Comparison of ENCODE assay signal across 1 cellular context in the genomic region with DNA sequence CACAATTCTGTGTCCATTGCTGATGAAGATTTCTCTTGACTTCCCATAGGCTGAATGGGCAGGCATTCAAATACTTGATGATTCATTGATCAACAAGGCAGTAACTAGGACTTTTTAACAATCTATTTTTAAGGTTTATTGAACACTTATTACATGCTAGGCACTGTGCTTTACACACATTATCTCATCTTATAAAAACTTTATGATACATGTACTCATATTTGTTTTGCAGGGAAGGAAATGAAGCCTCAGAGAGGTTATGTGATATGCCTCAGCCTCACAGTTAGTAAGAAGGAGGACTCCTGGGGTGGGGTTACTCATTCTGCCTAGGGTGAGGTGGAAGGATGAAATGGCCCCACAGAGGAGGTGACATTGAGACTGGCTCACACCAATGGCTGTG.
TF ChIP-seq lines count a peak whose summit lies in the region.

No MANE protein-coding gene starts in this region.

TF ChIP-seq in HEK293, 187 proteins besides CTCF, POLR2A, EP300 and RAD21 (continued from another document):
- no peak for TF ChIP-seq MYNN (tag by site-specific recombination; IDR thresholded peaks at IDR 0.05; ENCODE audit: borderline replicate concordance)
- TF ChIP-seq ZNF394 (tag by site-specific recombination; IDR thresholded peaks at IDR 0.05; ENCODE audit: borderline replicate concordance) = no peak
- 0 out of 2 replicates have a peak, but pooled peaks have one; percentile 30 for TF ChIP-seq ZNF664 (tag by site-specific recombination; IDR thresholded peaks at IDR 0.05)
- TF ChIP-seq HIC1 (tag by site-specific recombination; IDR thresholded peaks at IDR 0.05) = 0 out of 2 replicates have a peak, but pooled peaks have one; percentile 32
- TF ChIP-seq ZNF654 (tag by site-specific recombination; IDR thresholded peaks at IDR 0.05; ENCODE audit: low read depth) = no peak
- TF ChIP-seq GLIS1 (tag by site-specific recombination; IDR thresholded peaks at IDR 0.05) = 0 out of 2 replicates have a peak, but pooled peaks have one; percentile 22
- no peak for TF ChIP-seq ZBTB1 (tag by site-specific recombination; IDR thresholded peaks at IDR 0.05)
- TF ChIP-seq ZNF138 (tag by site-specific recombination; IDR thresholded peaks at IDR 0.05; ENCODE audit: borderline replicate concordance) = no peak
- no peak for TF ChIP-seq ZNF211 (tag by site-specific recombination; IDR thresholded peaks at IDR 0.05; ENCODE audit: low read depth)
- no peak for TF ChIP-seq ZNF660 (tag by site-specific recombination; IDR thresholded peaks at IDR 0.05)
